In genomic region chr1:12616709-12617373, GRCh38 we compare ENCODE assay signal across 9 cellular contexts. TPM values are rescaled to one million over a fixed set of nuclear protein-coding genes. Genes with fewer than 3 reads are reported as not detected.
A peak's percentile ranks its signal among the peaks of the same experiment; 100 is the strongest.
DNase-seq lines count a peak whose midpoint lies in the region; ATAC-seq and TF ChIP-seq lines count a peak whose summit lies in the region.
"Had no signal": no experiment of that assay in that cellular context is flagged by ENCODE, and none has a peak within 500 bp of the region (broad histone marks: within the 10 kb centered on the region; RNA-seq: fewer than 3 reads in every experiment).

No MANE protein-coding gene starts in this region.

- in situ Hi-C loops in brain microvascular endothelial cell (cut with HindIII; ENCODE audit: low pct_ligation_motif_present, low sequenced_read_pairs): no loop called here

- peak overlapping the region; percentile 53 to 92 (median 70) for H3K4me3 ChIP-seq in Peyer's patch
- peak overlapping the region; percentile 93 for H3K4me3 ChIP-seq in brain microvascular endothelial cell (ENCODE audit: low read depth, low read length)

- TF ChIP-seq CTCF in Peyer's patch (IDR thresholded peaks at IDR 0.05) (no peak), brain microvascular endothelial cell (IDR thresholded peaks at IDR 0.05; ENCODE audit: low read depth, low read length, missing control alignments) (no peak)

- H3K27ac ChIP-seq in Peyer's patch: peak overlapping the region; percentile 81 to 98 (median 93)
- peak overlapping the region; percentile 98 for H3K27ac ChIP-seq in brain microvascular endothelial cell

- H3K9me3 ChIP-seq in Peyer's patch: no peaks in the 10 kb centered on the region

- TF ChIP-seq POLR2A in Peyer's patch (IDR thresholded peaks at IDR 0.05): no peak

- peak; percentile 28 for ATAC-seq in left colon
- no peak for ATAC-seq in stimulated activated naive CD8-positive, alpha-beta T cell treated with anti-CD3 and anti-CD28 coated beads, Interleukin-15, Interleukin-2, amounts not matched to agents 100 U/mL and 50 U/mL, for 24 hours

- H3K36me3 ChIP-seq in Peyer's patch (peaks cover 0 to 11% (median 0%) of the 10 kb centered on the region in 3 donors), brain microvascular endothelial cell (replicated peaks) (peaks cover 45% of the 10 kb centered on the region)

- intact Hi-C loops in left colon (cut with DNase I, micrococcal nuclease): loop anchor here in 1 of 2 donors (5.0 kb wide), 1 partner anchor 210 kb away; no protein-coding TSS in a partner anchor

- DNase-seq in EH (ENCODE audit: low read depth): peak; percentile 41
- peak in 1 of 3 donors; percentile 69 for DNase-seq in Peyer's patch
- DNase-seq in brain microvascular endothelial cell: no peak
- peak; percentile 47 to 57 for DNase-seq in left colon
- peak; percentile 49 for DNase-seq in stimulated activated naive CD8-positive, alpha-beta T cell treated with anti-CD3 and anti-CD28 coated beads, Interleukin-15, Interleukin-2, amounts not matched to agents 100 U/mL and 50 U/mL, for 24 hours
- DNase-seq in glomerular visceral epithelial cell (ENCODE audit: extremely low spot score): no peak
- no peak for DNase-seq in inferior parietal cortex (ENCODE audit: extremely low spot score)
- DNase-seq in DMS153 (lab: John Stamatoyannopoulos, UW): no peak

- H3K27me3 ChIP-seq in Peyer's patch: no peaks in the 10 kb centered on the region
- H3K27me3 ChIP-seq in brain microvascular endothelial cell (replicated peaks): no peaks in the 10 kb centered on the region

- H3K4me1 ChIP-seq in Peyer's patch: peaks cover 0 to 52% (median 13%) of the 10 kb centered on the region in 4 donors

RNA-seq across cellular contexts. Expression of gene DHRS3, which starts 1.2 kb away (rescaled TPM):
- total RNA-seq in Peyer's patch (100 to 1,000 TPM in 2 of 4 donors, 10 to 100 TPM in 2; 34.7 to 179 (median 108) TPM), left colon (100 to 1,000 TPM in 1 of 2 donors, 10 to 100 TPM in 1; 73.2 to 106 TPM)

RNA-seq across cellular contexts. Expression of gene AADACL4, which starts 27.0 kb away (rescaled TPM):
- total RNA-seq in Peyer's patch (not detected), left colon (not detected)
- total RNA-seq: LHCN-M2 had no signal

Comparison
In these comparisons a context has a peak if more than half of its experiments do, and no peak if none do; other contexts are left out.
1. DNase-seq: peak in EH (single experiment), left colon (2 of 2) and stimulated activated naive CD8-positive, alpha-beta T cell treated with anti-CD3 and anti-CD28 coated beads, Interleukin-15, Interleukin-2, amounts not matched to agents 100 U/mL and 50 U/mL, for 24 hours (single experiment); none in brain microvascular endothelial cell (single experiment), glomerular visceral epithelial cell (single experiment), inferior parietal cortex (single experiment) and DMS153 (single experiment).